In the genomic region with DNA sequence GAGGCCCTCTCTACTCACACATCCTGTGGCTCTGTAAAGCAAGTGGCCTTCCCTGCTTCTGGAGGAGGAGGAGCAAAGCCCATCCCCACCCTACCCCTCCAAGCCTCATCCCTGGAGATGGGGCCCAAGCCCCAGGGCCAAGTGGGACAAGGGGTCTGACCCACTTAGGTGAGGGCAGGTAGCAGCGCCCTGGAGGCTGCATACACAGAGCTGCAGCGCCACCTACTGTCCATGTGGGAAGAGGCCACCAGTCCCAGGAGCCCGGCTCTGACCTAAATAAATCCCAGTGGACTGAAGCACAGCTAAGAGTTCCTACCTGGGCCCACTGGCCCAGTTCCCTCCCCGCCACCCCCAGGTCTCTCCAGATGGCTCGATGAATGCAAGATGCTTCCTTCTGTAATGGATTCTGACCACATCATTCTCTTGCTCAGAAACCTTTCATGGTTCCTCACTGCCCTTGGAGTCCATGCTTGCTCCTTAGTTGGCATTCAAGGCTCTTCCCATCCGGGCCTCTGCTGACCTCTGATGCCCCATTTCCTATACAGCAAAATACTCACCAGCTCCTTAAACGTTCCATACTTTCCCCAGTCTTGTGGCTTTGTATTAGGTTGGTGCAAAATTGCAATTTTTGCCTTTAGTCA, we compare ENCODE assay signal across 8 cellular contexts.
DNase-seq lines count a peak whose midpoint lies in the region; ATAC-seq, FAIRE-seq and TF ChIP-seq lines count a peak whose summit lies in the region.

No MANE protein-coding gene starts in this region.

- H2AFZ ChIP-seq in endothelial cell of umbilical vein (ENCODE audit: low read depth, low read length), result no peak overlapping the region

- H3K4me3 ChIP-seq in endothelial cell of umbilical vein (replicated peaks in 1 of 3; ENCODE audit: insufficient read depth in 1 of 3, low read depth in 1 of 3, low read length in 3 of 3) (no peak overlapping the region), mucosa of descending colon (no peak overlapping the region)

- dilution Hi-C loops in endothelial cell of umbilical vein (cut with MboI; ENCODE audit: extremely low pct_ligation_motif_present, low sequenced_read_pairs), result no loop called here

- no peaks in the 10 kb centered on the region for H4K20me1 ChIP-seq in endothelial cell of umbilical vein (replicated peaks; ENCODE audit: control insufficient read depth, extremely low read depth, insufficient read depth, low read length)

- no peak overlapping the region for H3K27ac ChIP-seq in endothelial cell of umbilical vein (ENCODE audit: insufficient read depth, low read depth, low read length)

- no peak overlapping the region for H3K4me2 ChIP-seq in endothelial cell of umbilical vein (ENCODE audit: insufficient read depth, low read length)

- peak; percentile 84 to 94 for TF ChIP-seq CTCF in endothelial cell of umbilical vein (IDR thresholded peaks at IDR 0.05; ENCODE audit: extremely low read depth in 1 of 2, insufficient read depth in 1 of 2, low read depth in 1 of 2, low read length in 2 of 2)
- peak; percentile 82 for TF ChIP-seq CTCF in mucosa of descending colon (IDR thresholded peaks at IDR 0.05)

- intact Hi-C loops in endothelial cell of umbilical vein (cut with micrococcal nuclease) (loop anchor here (1.0 to 5.0 kb wide), 6 partner anchors 112 to 597 kb away; no protein-coding TSS in a partner anchor), mucosa of descending colon (cut with DNase I, micrococcal nuclease) (loop anchor here (2.0 to 10.0 kb wide), 3 partner anchors 112 to 427 kb away; a partner anchor contains a TSS)

- ATAC-seq in mucosa of descending colon (peak; percentile 92), HG02884 (IDR thresholded peaks at IDR 0.05; ENCODE audit: unreplicated experiment) (no peak)

- H3K9ac ChIP-seq in endothelial cell of umbilical vein (replicated peaks; ENCODE audit: extremely low read depth, insufficient read depth, low read length), result no peak overlapping the region

- H3K27me3 ChIP-seq in endothelial cell of umbilical vein (ENCODE audit: control insufficient read depth in 2 of 2, insufficient read depth in 2 of 2, low read length in 2 of 2), result peaks cover 16 to 23% of the 10 kb centered on the region in 2 experiments

- CTCF ChIA-PET in endothelial cell of umbilical vein (lab: Charles Lee), result interaction anchor here (0.5 to 19.5 kb wide), 37 partner anchors 9 to 613 kb away, joined by 3 to 321 read pairs (median 4); a partner anchor contains a TSS

- POLR2A ChIA-PET in endothelial cell of umbilical vein (lab: Charles Lee), result no interaction called here

- TF ChIP-seq POLR2A in GM12891 (IDR thresholded peaks at IDR 0.05; ENCODE audit: low read depth, low read length), result no peak
- no peak for TF ChIP-seq POLR2A in endothelial cell of umbilical vein (IDR thresholded peaks at IDR 0.05; ENCODE audit: low read depth, low read length)

- no peaks in the 10 kb centered on the region for H3K9me1 ChIP-seq in endothelial cell of umbilical vein (replicated peaks; ENCODE audit: control insufficient read depth, extremely low read depth, insufficient read depth, low read length)

- H3K9me3 ChIP-seq in endothelial cell of umbilical vein (replicated peaks; ENCODE audit: control insufficient read depth, insufficient read depth, low read length) (no peaks in the 10 kb centered on the region), mucosa of descending colon (no peaks in the 10 kb centered on the region)

- no TSS peak for BruUV-seq in endothelial cell of umbilical vein (replicated peaks; lab: Mats Ljungman, UMichigan)

- H3K4me1 ChIP-seq in endothelial cell of umbilical vein (ENCODE audit: control insufficient read depth, extremely low read depth, insufficient read depth, low read length) (no peaks in the 10 kb centered on the region), mucosa of descending colon (ENCODE audit: low read depth) (peaks cover 8% of the 10 kb centered on the region)

- DNase-seq in GM12891 (ENCODE audit: insufficient read length, low spot score) (peak; percentile 79), HTR-8/SVneo (ENCODE audit: insufficient read length, low spot score) (peak; percentile 91), NOMO-1 treated with DMSO at 0.1 percent for 48 hours (lab: John Stamatoyannopoulos, UW; ENCODE audit: unreplicated experiment) (peak; percentile 56), endothelial cell of umbilical vein (ENCODE audit: low read depth, low spot score) (peak; percentile 74), mucosa of descending colon (peak; percentile 82 to 90 (median 88))
- peak; percentile 54 to 91 (median 84) for DNase-seq in activated CD8-positive, alpha-beta memory T cell treated with anti-CD3 and anti-CD28 coated beads for 48 hours (ENCODE audit: low read depth in 2 of 3, low spot score in 2 of 3)
- DNase-seq in stimulated activated CD8-positive, alpha-beta memory T cell treated with anti-CD3 and anti-CD28 coated beads, Interleukin-4, amount 100 ng/mL, for 4 hours (ENCODE audit: low read depth in 2 of 2, low spot score in 1 of 2), result peak; percentile 60 to 78

- H3K36me3 ChIP-seq in endothelial cell of umbilical vein (ENCODE audit: control insufficient read depth in 2 of 2, extremely low read depth in 1 of 2, insufficient read depth in 2 of 2, low read length in 2 of 2) (no peaks in the 10 kb centered on the region), mucosa of descending colon (ENCODE audit: low read depth) (no peaks in the 10 kb centered on the region)

- FAIRE-seq in GM12891 (lab: Jason Lieb, UNC), result peak; percentile 96
- FAIRE-seq in HTR-8/SVneo (lab: Jason Lieb, UNC), result peak; percentile 36
- peak; percentile 66 for FAIRE-seq in endothelial cell of umbilical vein (lab: Jason Lieb, UNC)

- H3K79me2 ChIP-seq in endothelial cell of umbilical vein (ENCODE audit: control insufficient read depth, insufficient read depth, low read length), result no peaks in the 10 kb centered on the region

TF ChIP-seq in GM12891, 5 proteins besides CTCF, POLR2A, EP300 and RAD21:
- no peak for TF ChIP-seq POLR2AphosphoS5 (IDR thresholded peaks at IDR 0.05; ENCODE audit: low read depth, low read length)
- TF ChIP-seq POU2F2 (IDR thresholded peaks at IDR 0.05; ENCODE audit: low read depth, low read length), result no peak
- TF ChIP-seq SPI1 (IDR thresholded peaks at IDR 0.05; ENCODE audit: low read depth, low read length), result no peak
- no peak for TF ChIP-seq PAX5 (IDR thresholded peaks at IDR 0.05; ENCODE audit: insufficient read depth, low read length, severe bottlenecking)
- no peak for TF ChIP-seq TAF1 (IDR thresholded peaks at IDR 0.05; ENCODE audit: low read depth, low read length)
TF ChIP-seq in GM12891: peak in this region for 0.

TF ChIP-seq in endothelial cell of umbilical vein, 7 proteins besides CTCF, POLR2A, EP300 and RAD21:
- TF ChIP-seq FOS (IDR thresholded peaks at IDR 0.05; ENCODE audit: borderline replicate concordance, insufficient read depth, low read length) (no peak), MYC (IDR thresholded peaks at IDR 0.05; ENCODE audit: low read depth, low read length) (no peak), JUN (IDR thresholded peaks at IDR 0.05; ENCODE audit: borderline replicate concordance, insufficient read depth, insufficient read length, low read depth) (no peak), GATA2 (IDR thresholded peaks at IDR 0.05; ENCODE audit: insufficient read depth, insufficient read length, low read depth, low read length) (no peak)
